ENCODE assay signal across 13 cellular contexts in genomic region chr16:19330801-19331484, GRCh38. TPM values are rescaled to one million over a fixed set of nuclear protein-coding genes. Genes with fewer than 3 reads are reported as not detected.
DNase-seq lines count a peak whose midpoint lies in the region; ATAC-seq, FAIRE-seq and TF ChIP-seq lines count a peak whose summit lies in the region.
"Had no signal": no experiment of that assay in that cellular context is flagged by ENCODE, and none has a peak within 500 bp of the region (broad histone marks: within the 10 kb centered on the region; RNA-seq: fewer than 3 reads in every experiment).

No MANE protein-coding gene starts in this region.

- H3K36me3 Mint-ChIP-seq in activated CD4-positive, alpha-beta T cell treated with anti-CD3 and anti-CD28 coated beads, Interleukin-2, amount 10 ng/mL, durations not matched to agents 7 days and 5 days (ENCODE audit: low read depth): no peaks in the 10 kb centered on the region

- H3K4me3 ChIP-seq in thoracic aorta: no peak overlapping the region
- H3K4me3 ChIP-seq: body of pancreas had no signal

- TF ChIP-seq POLR2A in GM12891 (IDR thresholded peaks at IDR 0.05; ENCODE audit: low read depth, low read length): no peak

- POLR2A ChIA-PET in activated CD4-positive, alpha-beta T cell treated with anti-CD3 and anti-CD28 coated beads, Interleukin-2, amount 10 ng/mL, durations not matched to agents 7 days and 5 days (lab: Charles Lee): no interaction called here

- H3K27me3 ChIP-seq in thoracic aorta (replicated peaks; ENCODE audit: insufficient read depth): no peaks in the 10 kb centered on the region
- H3K27me3 ChIP-seq: body of pancreas had no signal

- no peaks in the 10 kb centered on the region for H3K9me3 Mint-ChIP-seq in activated CD4-positive, alpha-beta T cell treated with anti-CD3 and anti-CD28 coated beads, Interleukin-2, amount 10 ng/mL, durations not matched to agents 7 days and 5 days

- H3K4me1 Mint-ChIP-seq in activated CD4-positive, alpha-beta T cell treated with anti-CD3 and anti-CD28 coated beads, Interleukin-2, amount 10 ng/mL, durations not matched to agents 7 days and 5 days: no peaks in the 10 kb centered on the region

- H3K4me1 ChIP-seq in thoracic aorta (ENCODE audit: control insufficient read depth in 1 of 2, low read depth in 2 of 2): peaks cover 0 to 10% of the 10 kb centered on the region in 2 donors
- H3K4me1 ChIP-seq: body of pancreas had no signal

- ATAC-seq in thoracic aorta (ENCODE audit: insufficient number of reproducible peaks, low FRiP score, low read depth): no peak
- no peak for ATAC-seq in HG03457 (IDR thresholded peaks at IDR 0.05; ENCODE audit: unreplicated experiment)
- ATAC-seq: body of pancreas had no signal

- peak overlapping the region; percentile 33 to 45 for H3K27ac ChIP-seq in thoracic aorta
- H3K27ac ChIP-seq: 22Rv1, body of pancreas had no signal

- H3K27ac Mint-ChIP-seq in activated CD4-positive, alpha-beta T cell treated with anti-CD3 and anti-CD28 coated beads, Interleukin-2, amount 10 ng/mL, durations not matched to agents 7 days and 5 days: no peak overlapping the region

- TF ChIP-seq CTCF in thoracic aorta (IDR thresholded peaks at IDR 0.05): peak; percentile 9

- H3K9me3 ChIP-seq in thoracic aorta: no peaks in the 10 kb centered on the region
- H3K9me3 ChIP-seq: body of pancreas had no signal

- DNase-seq in DMS153 (lab: John Stamatoyannopoulos, UW) (peak; percentile 45), DMS153 treated with DMSO at 0.1 percent for 48 hours (lab: John Stamatoyannopoulos, UW; ENCODE audit: unreplicated experiment) (no peak), amygdala (lab: John Stamatoyannopoulos, UW) (peak in 40 of 56 donors; percentile 1 to 73 (median 25)), iPS-NIHi7 (ENCODE audit: extremely low spot score) (peak; percentile 45), thoracic aorta (ENCODE audit: low spot score) (no peak), GM12891 (ENCODE audit: insufficient read length, low spot score) (no peak)
- DNase-seq in activated CD4-positive, alpha-beta T cell treated with anti-CD3 and anti-CD28 coated beads, Interleukin-2, amount 10 ng/mL, durations not matched to agents 7 days and 5 days: no peak
- DNase-seq: foreskin melanocyte; stimulated activated CD4-positive, alpha-beta T cell treated with anti-CD3 and anti-CD28 coated beads, Interleukin-1b, Interleukin-23, amount 100 ng/mL, for 48 hours had no signal

- H3K27me3 Mint-ChIP-seq in activated CD4-positive, alpha-beta T cell treated with anti-CD3 and anti-CD28 coated beads, Interleukin-2, amount 10 ng/mL, durations not matched to agents 7 days and 5 days: peaks cover 4% of the 10 kb centered on the region

- CTCF ChIA-PET in activated CD4-positive, alpha-beta T cell treated with anti-CD3 and anti-CD28 coated beads, Interleukin-2, amount 10 ng/mL, durations not matched to agents 7 days and 5 days (lab: Charles Lee): interaction anchor here (0.9 to 1.2 kb wide), 2 partner anchors 12 to 46 kb away, joined by 3 read pairs; no protein-coding TSS in a partner anchor

- no peaks in the 10 kb centered on the region for H3K36me3 ChIP-seq in thoracic aorta

- no peak overlapping the region for H3K4me3 Mint-ChIP-seq in activated CD4-positive, alpha-beta T cell treated with anti-CD3 and anti-CD28 coated beads, Interleukin-2, amount 10 ng/mL, durations not matched to agents 7 days and 5 days

- no peak for FAIRE-seq in GM12891 (lab: Jason Lieb, UNC)
- FAIRE-seq: GM19239 had no signal

TF ChIP-seq in GM12891, 5 proteins besides CTCF, POLR2A, EP300 and RAD21:
- no peak for TF ChIP-seq TAF1 (IDR thresholded peaks at IDR 0.05; ENCODE audit: low read depth, low read length)
- TF ChIP-seq POLR2AphosphoS5 (IDR thresholded peaks at IDR 0.05; ENCODE audit: low read depth, low read length): no peak

RNA-seq across cellular contexts. Expression of gene CLEC19A, which starts 45.4 kb away (rescaled TPM):
- not detected for total RNA-seq in thoracic aorta
- 0.12 TPM for polyA plus RNA-seq in GM12891 (2012; ENCODE audit: low read depth, missing spikeins)
- not detected for total RNA-seq in activated CD4-positive, alpha-beta T cell treated with anti-CD3 and anti-CD28 coated beads, Interleukin-2, amount 10 ng/mL, durations not matched to agents 7 days and 5 days
- total RNA-seq: body of pancreas had no signal

Comparison
In these comparisons a context has a peak if more than half of its experiments do, and no peak if none do; other contexts are left out.
1. DNase-seq: peak in DMS153 (single experiment), amygdala (40 of 56) and iPS-NIHi7 (single experiment); none in DMS153 treated with DMSO at 0.1 percent for 48 hours (single experiment), thoracic aorta (single experiment), GM12891 (single experiment) and activated CD4-positive, alpha-beta T cell treated with anti-CD3 and anti-CD28 coated beads, Interleukin-2, amount 10 ng/mL, durations not matched to agents 7 days and 5 days (single experiment).